ENCODE assay signal across 8 cellular contexts in genomic region chr15:34038404-34039179, GRCh38. TPM values are rescaled to one million over a fixed set of nuclear protein-coding genes. Genes with fewer than 3 reads are reported as not detected.
DNase-seq lines count a peak whose midpoint lies in the region; ATAC-seq lines count a peak whose summit lies in the region.

No MANE protein-coding gene starts in this region.

- intact Hi-C loops in activated CD4-positive, alpha-beta T cell treated with anti-CD3 and anti-CD28 coated beads for 36 hours (cut with DNase I, micrococcal nuclease) = loop anchor here (1.0 to 5.0 kb wide), 9 partner anchors 63 to 1509 kb away; partner anchors contain the start of genes SLC12A6 (in 2 of the 2), ZNF770 (in 2 of the 2), DPH6 (in 1 of the 2) and EMC7 (in 1 of the 2)

- POLR2A ChIA-PET in activated CD4-positive, alpha-beta T cell treated with anti-CD3 and anti-CD28 coated beads for 36 hours (lab: Charles Lee) = interaction anchor here (1.7 kb wide), 1 partner anchor 20 kb away, joined by 5 read pairs; no protein-coding TSS in a partner anchor

- no peaks in the 10 kb centered on the region for H3K9me3 Mint-ChIP-seq in activated CD4-positive, alpha-beta T cell treated with anti-CD3 and anti-CD28 coated beads for 36 hours (ENCODE audit: low read depth)

- peak overlapping the region; percentile 88 for H3K27ac ChIP-seq in cingulate gyrus (ENCODE audit: low read depth, low read length)

- ATAC-seq in GM18873 (IDR thresholded peaks at IDR 0.05; ENCODE audit: low FRiP score, unreplicated experiment) (peak; percentile 53), HG03103 (IDR thresholded peaks at IDR 0.05; ENCODE audit: low read depth, unreplicated experiment) (peak; percentile 54)
- ATAC-seq in activated CD4-positive, alpha-beta T cell treated with anti-CD3 and anti-CD28 coated beads for 36 hours = peak; percentile 76

- peak overlapping the region; percentile 96 for H3K27ac Mint-ChIP-seq in activated CD4-positive, alpha-beta T cell treated with anti-CD3 and anti-CD28 coated beads for 36 hours

- CTCF ChIA-PET in activated CD4-positive, alpha-beta T cell treated with anti-CD3 and anti-CD28 coated beads for 36 hours (lab: Charles Lee) = no interaction called here

- H3K4me1 Mint-ChIP-seq in activated CD4-positive, alpha-beta T cell treated with anti-CD3 and anti-CD28 coated beads for 36 hours = peaks cover 26% of the 10 kb centered on the region

- H3K36me3 Mint-ChIP-seq in activated CD4-positive, alpha-beta T cell treated with anti-CD3 and anti-CD28 coated beads for 36 hours (ENCODE audit: low read depth) = no peaks in the 10 kb centered on the region

- DNase-seq in AG08396 (ENCODE audit: low spot score) = peak; percentile 91
- DNase-seq in NCI-H446 (lab: John Stamatoyannopoulos, UW) = peak; percentile 46 to 77
- peak; percentile 88 for DNase-seq in activated CD4-positive, alpha-beta T cell treated with anti-CD3 and anti-CD28 coated beads for 36 hours
- DNase-seq in left kidney (ENCODE audit: low read depth, low spot score) = peak; percentile 94
- DNase-seq in stimulated activated CD4-positive, alpha-beta T cell treated with anti-CD3 and anti-CD28 coated beads, Interleukin-2, amount 100 ng/mL, for 24 hours = peak; percentile 72 to 74

- peak overlapping the region; percentile 81 for H3K4me3 Mint-ChIP-seq in activated CD4-positive, alpha-beta T cell treated with anti-CD3 and anti-CD28 coated beads for 36 hours

- H3K27me3 Mint-ChIP-seq in activated CD4-positive, alpha-beta T cell treated with anti-CD3 and anti-CD28 coated beads for 36 hours = no peaks in the 10 kb centered on the region

RNA-seq across cellular contexts. Expression of gene AVEN, which starts 0.4 kb away (rescaled TPM):
- total RNA-seq in activated CD4-positive, alpha-beta T cell treated with anti-CD3 and anti-CD28 coated beads for 36 hours = 10 to 100 TPM; 10.5 to 10.7 TPM

Comparison
In these comparisons a context has a peak if more than half of its experiments do, and no peak if none do; other contexts are left out.
1. Peak in every context shown above with its lines: DNase-seq, ATAC-seq and H3K27ac ChIP-seq.